19 cellular contexts compared by ENCODE assay signal in genomic region chr22:30193031-30193794, GRCh38. TPM values are rescaled to one million over a fixed set of nuclear protein-coding genes. Genes with fewer than 3 reads are reported as not detected.
A peak's percentile ranks its signal among the peaks of the same experiment; 100 is the strongest.
DNase-seq lines count a peak whose midpoint lies in the region; ATAC-seq and TF ChIP-seq lines count a peak whose summit lies in the region.
"Had no signal": no experiment of that assay in that cellular context is flagged by ENCODE, and none has a peak within 500 bp of the region (broad histone marks: within the 10 kb centered on the region; RNA-seq: fewer than 3 reads in every experiment).

No MANE protein-coding gene starts in this region.

- H3K79me2 ChIP-seq in PC-9 (ENCODE audit: low read depth) (no peaks in the 10 kb centered on the region), fibroblast of lung (ENCODE audit: control insufficient read depth, insufficient read depth, low read length) (no peaks in the 10 kb centered on the region)

- DNase-seq in activated naive CD8-positive, alpha-beta T cell treated with anti-CD3 and anti-CD28 coated beads, Interleukin-2, amount 10 ng/mL, durations not matched to agents 7 days and 5 days, result no peak
- DNase-seq in activated naive CD8-positive, alpha-beta T cell treated with anti-CD3 and anti-CD28 coated beads for 36 hours, result no peak
- DNase-seq in PC-9 (no peak), fibroblast of lung (ENCODE audit: low read depth in 2 of 2) (no peak), upper lobe of left lung (no peak), hippocampal formation (lab: John Stamatoyannopoulos, UW) (no peak), COLO829 (ENCODE audit: low spot score) (no peak), breast epithelium (ENCODE audit: low spot score in 2 of 2) (no peak)
- DNase-seq: activated naive CD4-positive, alpha-beta T cell treated with anti-CD3 and anti-CD28 coated beads for 36 hours; GF-D8; GM23248; heart left ventricle; islet precursor cell; mammary epithelial cell; NCI-H187; OCI-M1; right cardiac atrium had no signal

- H2AFZ ChIP-seq in PC-9 (no peak overlapping the region), fibroblast of lung (ENCODE audit: low read length) (no peak overlapping the region)
- H2AFZ ChIP-seq: GM23248 had no signal

- 75 to 88% methylated on average over 3 of the region's 3 CpGs for WGBS in upper lobe of left lung, 2 donors

- H3K4me2 ChIP-seq in PC-9 (no peak overlapping the region), fibroblast of lung (ENCODE audit: extremely low read depth, insufficient read depth, low read length) (no peak overlapping the region)

- H3F3A ChIP-seq in PC-9 (ENCODE audit: insufficient read depth, low read depth), result peaks cover 49% of the 10 kb centered on the region

- no peak overlapping the region for H3K4me3 ChIP-seq in PC-9
- no peak overlapping the region for H3K4me3 ChIP-seq in fibroblast of lung (replicated peaks in 1 of 4; ENCODE audit: control extremely low read depth in 1 of 4, insufficient read depth in 1 of 4, low read depth in 3 of 4, low read length in 4 of 4)
- no peak overlapping the region for H3K4me3 ChIP-seq in upper lobe of left lung
- H3K4me3 ChIP-seq in breast epithelium, result no peak overlapping the region
- H3K4me3 ChIP-seq: esophagus muscularis mucosa, GM23248, heart left ventricle had no signal

- peaks cover 85% of the 10 kb centered on the region for H3K4me1 Mint-ChIP-seq in activated naive CD8-positive, alpha-beta T cell treated with anti-CD3 and anti-CD28 coated beads, Interleukin-2, amount 10 ng/mL, durations not matched to agents 7 days and 5 days
- H3K4me1 Mint-ChIP-seq in activated naive CD8-positive, alpha-beta T cell treated with anti-CD3 and anti-CD28 coated beads for 36 hours, result peaks cover 73% of the 10 kb centered on the region

- TF ChIP-seq CTCF in PC-9 (conservative IDR thresholded peaks at IDR 0.05) (no peak), fibroblast of lung (conservative IDR thresholded peaks at IDR 0.05 in 1 of 2, IDR thresholded peaks at IDR 0.05 in 1 of 2; ENCODE audit: low read depth in 1 of 2, low read length in 2 of 2) (no peak), upper lobe of left lung (IDR thresholded peaks at IDR 0.05) (no peak), breast epithelium (IDR thresholded peaks at IDR 0.05) (no peak)

- CTCF ChIA-PET in PC-9 (lab: Charles Lee), result no interaction called here

- POLR2A ChIA-PET in activated naive CD8-positive, alpha-beta T cell treated with anti-CD3 and anti-CD28 coated beads, Interleukin-2, amount 10 ng/mL, durations not matched to agents 7 days and 5 days (lab: Charles Lee), result interaction anchor here (7.2 kb wide), 1 partner anchor 28 kb away, joined by 41 read pairs; no protein-coding TSS in a partner anchor
- POLR2A ChIA-PET in PC-9 (lab: Charles Lee; ENCODE audit: unreplicated experiment), result no interaction called here

- H3K4me1 ChIP-seq in PC-9 (replicated peaks; ENCODE audit: insufficient read depth), result peaks cover 64% of the 10 kb centered on the region
- peaks cover 25% of the 10 kb centered on the region for H3K4me1 ChIP-seq in fibroblast of lung (ENCODE audit: control insufficient read depth, extremely low read depth, insufficient read depth, low read length)
- H3K4me1 ChIP-seq in upper lobe of left lung, result peaks cover 21 to 33% (median 27%) of the 10 kb centered on the region in 4 donors
- H3K4me1 ChIP-seq in breast epithelium, result no peaks in the 10 kb centered on the region

- no TSS peak for BruUV-seq in PC-9 (replicated peaks; lab: Mats Ljungman, UMichigan)

- H3K4me3 Mint-ChIP-seq in activated naive CD8-positive, alpha-beta T cell treated with anti-CD3 and anti-CD28 coated beads, Interleukin-2, amount 10 ng/mL, durations not matched to agents 7 days and 5 days, result peak overlapping the region; percentile 25
- no peak overlapping the region for H3K4me3 Mint-ChIP-seq in activated naive CD8-positive, alpha-beta T cell treated with anti-CD3 and anti-CD28 coated beads for 36 hours
- H3K4me3 Mint-ChIP-seq: activated naive CD4-positive, alpha-beta T cell treated with anti-CD3 and anti-CD28 coated beads for 36 hours had no signal

- no peaks in the 10 kb centered on the region for H3K9me3 Mint-ChIP-seq in activated naive CD8-positive, alpha-beta T cell treated with anti-CD3 and anti-CD28 coated beads, Interleukin-2, amount 10 ng/mL, durations not matched to agents 7 days and 5 days
- H3K9me3 Mint-ChIP-seq in activated naive CD8-positive, alpha-beta T cell treated with anti-CD3 and anti-CD28 coated beads for 36 hours, result peaks cover 2% of the 10 kb centered on the region
- H3K9me3 Mint-ChIP-seq: activated naive CD4-positive, alpha-beta T cell treated with anti-CD3 and anti-CD28 coated beads for 36 hours had no signal

- H3K27me3 ChIP-seq in PC-9 (ENCODE audit: insufficient read depth, low read depth) (no peaks in the 10 kb centered on the region), fibroblast of lung (ENCODE audit: control insufficient read depth, insufficient read depth, low read length) (no peaks in the 10 kb centered on the region), upper lobe of left lung (no peaks in the 10 kb centered on the region), breast epithelium (no peaks in the 10 kb centered on the region)
- H3K27me3 ChIP-seq: esophagus muscularis mucosa had no signal

- H3K36me3 ChIP-seq in PC-9 (ENCODE audit: low read depth) (no peaks in the 10 kb centered on the region), fibroblast of lung (ENCODE audit: control insufficient read depth, insufficient read depth, low read length) (no peaks in the 10 kb centered on the region), upper lobe of left lung (no peaks in the 10 kb centered on the region), breast epithelium (no peaks in the 10 kb centered on the region)
- H3K36me3 ChIP-seq: esophagus muscularis mucosa, heart left ventricle had no signal

- no peak for ATAC-seq in activated naive CD8-positive, alpha-beta T cell treated with anti-CD3 and anti-CD28 coated beads, Interleukin-2, amount 10 ng/mL, durations not matched to agents 7 days and 5 days (ENCODE audit: low read depth)
- ATAC-seq in upper lobe of left lung (ENCODE audit: low FRiP score in 2 of 2), result no peak
- ATAC-seq: heart left ventricle, right cardiac atrium had no signal

- H3K9me3 ChIP-seq in PC-9 (ENCODE audit: insufficient read depth, low read depth) (no peaks in the 10 kb centered on the region), fibroblast of lung (ENCODE audit: control insufficient read depth, insufficient read depth, low read depth, low read length) (no peaks in the 10 kb centered on the region), upper lobe of left lung (no peaks in the 10 kb centered on the region), breast epithelium (no peaks in the 10 kb centered on the region)
- H3K9me3 ChIP-seq: esophagus muscularis mucosa, heart left ventricle had no signal

- H3K9me2 ChIP-seq in PC-9 (ENCODE audit: insufficient read depth), result peaks cover 6% of the 10 kb centered on the region; the same call in 1 of the 2 replicates

- TF ChIP-seq EP300 in upper lobe of left lung (IDR thresholded peaks at IDR 0.05), result no peak

- no peaks in the 10 kb centered on the region for H3K27me3 Mint-ChIP-seq in activated naive CD8-positive, alpha-beta T cell treated with anti-CD3 and anti-CD28 coated beads, Interleukin-2, amount 10 ng/mL, durations not matched to agents 7 days and 5 days
- no peaks in the 10 kb centered on the region for H3K27me3 Mint-ChIP-seq in activated naive CD8-positive, alpha-beta T cell treated with anti-CD3 and anti-CD28 coated beads for 36 hours

- intact Hi-C loops in PC-9 (cut with micrococcal nuclease; ENCODE audit: unreplicated experiment) (no loop called here), breast epithelium (cut with DNase I; ENCODE audit: low total_unique reads) (no loop called here)

- no peak overlapping the region for H3K9ac ChIP-seq in fibroblast of lung (ENCODE audit: insufficient read depth, low read length)
- H3K9ac ChIP-seq: GM23248 had no signal

- TF ChIP-seq POLR2A in upper lobe of left lung (IDR thresholded peaks at IDR 0.05) (no peak), breast epithelium (IDR thresholded peaks at IDR 0.05) (no peak)

- peaks cover 19% of the 10 kb centered on the region for H3K36me3 Mint-ChIP-seq in activated naive CD8-positive, alpha-beta T cell treated with anti-CD3 and anti-CD28 coated beads, Interleukin-2, amount 10 ng/mL, durations not matched to agents 7 days and 5 days
- peaks cover 6% of the 10 kb centered on the region for H3K36me3 Mint-ChIP-seq in activated naive CD8-positive, alpha-beta T cell treated with anti-CD3 and anti-CD28 coated beads for 36 hours

- peak overlapping the region; percentile 99 for H3K27ac ChIP-seq in PC-9
- peak overlapping the region; percentile 46 for H3K27ac ChIP-seq in fibroblast of lung (ENCODE audit: insufficient read depth, low read length)
- peak overlapping the region; percentile 14 to 28 (median 23) for H3K27ac ChIP-seq in upper lobe of left lung
- no peak overlapping the region for H3K27ac ChIP-seq in breast epithelium
- H3K27ac ChIP-seq: esophagus muscularis mucosa, GM23248 had no signal

- H3K27ac Mint-ChIP-seq in activated naive CD8-positive, alpha-beta T cell treated with anti-CD3 and anti-CD28 coated beads, Interleukin-2, amount 10 ng/mL, durations not matched to agents 7 days and 5 days, result peak overlapping the region; percentile 90
- H3K27ac Mint-ChIP-seq in activated naive CD8-positive, alpha-beta T cell treated with anti-CD3 and anti-CD28 coated beads for 36 hours, result no peak overlapping the region
- H3K27ac Mint-ChIP-seq: activated naive CD4-positive, alpha-beta T cell treated with anti-CD3 and anti-CD28 coated beads for 36 hours had no signal

- H4K20me1 ChIP-seq in PC-9 (ENCODE audit: insufficient read depth) (no peaks in the 10 kb centered on the region), fibroblast of lung (ENCODE audit: control insufficient read depth, extremely low read depth, insufficient read depth, low read length) (no peaks in the 10 kb centered on the region)

RNA-seq across cellular contexts. Expression of gene LIF, which starts 53.3 kb away (rescaled TPM):
- total RNA-seq in activated naive CD8-positive, alpha-beta T cell treated with anti-CD3 and anti-CD28 coated beads, Interleukin-2, amount 10 ng/mL, durations not matched to agents 7 days and 5 days, result 100 to 1,000 TPM; 508 to 564 TPM
- total RNA-seq in activated naive CD8-positive, alpha-beta T cell treated with anti-CD3 and anti-CD28 coated beads for 36 hours, result 100 to 1,000 TPM; 282 to 288 TPM
- total RNA-seq in PC-9 (2021) (17.2 and 17.4 TPM in 2 replicates), fibroblast of lung (3.6 and 11.2 TPM in 2 replicates), upper lobe of left lung (10 to 100 TPM in 1 of 6 donors, 1 to 10 TPM in 4, under 1 TPM in 1; 0.89 to 16.9 (median 3.8) TPM), breast epithelium (1 to 10 TPM; 1.4 to 9.5 (median 1.6) TPM)
- 4.5 and 19.6 TPM in 2 replicates for polyA plus RNA-seq in fibroblast of lung
- 7.1 and 25.1 TPM in 2 replicates for polyA plus RNA-seq in fibroblast of lung (2012)
- polyA minus RNA-seq in fibroblast of lung (ENCODE audit: low replicate concordance), result 40.6 and 97.7 TPM in 2 replicates
- total RNA-seq: temporal lobe had no signal

Comparison
In these comparisons a context has a peak if more than half of its experiments do, and no peak if none do; other contexts are left out.
1. H3K27ac ChIP-seq: peak in PC-9 (single experiment), fibroblast of lung (single experiment) and upper lobe of left lung (4 of 4); none in breast epithelium (0 of 2).
2. RNA of gene LIF, which starts 53.3 kb away (total RNA-seq): 508 to 564 TPM in activated naive CD8-positive, alpha-beta T cell treated with anti-CD3 and anti-CD28 coated beads, Interleukin-2, amount 10 ng/mL, durations not matched to agents 7 days and 5 days and 282 to 288 TPM in activated naive CD8-positive, alpha-beta T cell treated with anti-CD3 and anti-CD28 coated beads for 36 hours; 17.2 to 17.4 TPM in PC-9, 3.6 to 11.2 TPM in fibroblast of lung, 0.89 to 16.9 TPM in upper lobe of left lung and 1.4 to 9.5 TPM in breast epithelium; every median in the first group is over 10 times any median in the second.